Comparison of ENCODE assay signal across 16 cellular contexts in the genomic region with DNA sequence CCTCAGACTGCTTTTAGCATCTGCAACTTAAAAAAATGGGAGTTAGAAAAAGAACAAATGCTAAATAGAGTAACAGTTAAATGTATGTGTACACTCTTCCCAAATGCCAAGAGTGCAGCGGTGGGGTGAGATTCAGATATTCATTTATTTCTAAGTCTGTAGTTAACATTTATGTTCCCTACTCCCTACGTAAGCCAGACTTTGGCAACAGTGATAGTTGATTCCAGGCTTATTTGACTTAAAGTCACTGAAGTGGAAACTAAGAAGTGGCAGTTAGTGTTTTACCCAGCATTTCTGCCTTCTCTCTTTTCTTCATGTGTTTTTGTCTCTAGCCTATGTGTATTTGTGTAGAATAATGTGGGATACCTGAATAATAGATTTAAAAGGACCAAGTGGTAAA. TPM values are rescaled to one million over a fixed set of nuclear protein-coding genes. Genes with fewer than 3 reads are reported as not detected.
DNase-seq lines count a peak whose midpoint lies in the region; ATAC-seq, FAIRE-seq and TF ChIP-seq lines count a peak whose summit lies in the region.
"Had no signal": no experiment of that assay in that cellular context is flagged by ENCODE, and none has a peak within 500 bp of the region (broad histone marks: within the 10 kb centered on the region; RNA-seq: fewer than 3 reads in every experiment).

No MANE protein-coding gene starts in this region.

- TF ChIP-seq POLR2A in endothelial cell of umbilical vein (IDR thresholded peaks at IDR 0.05; ENCODE audit: low read depth, low read length), result no peak

- H3K9me1 ChIP-seq in endothelial cell of umbilical vein (replicated peaks; ENCODE audit: control insufficient read depth, extremely low read depth, insufficient read depth, low read length), result no peaks in the 10 kb centered on the region

- H3K27ac ChIP-seq in DND-41 (ENCODE audit: low read length) (no peak overlapping the region), OCI-LY7 (ENCODE audit: low read depth, low read length, poor library complexity, severe bottlenecking) (peak overlapping the region; percentile 1), endothelial cell of umbilical vein (ENCODE audit: insufficient read depth, low read depth, low read length) (no peak overlapping the region), WERI-Rb-1 (no peak overlapping the region)
- H3K27ac ChIP-seq: colonic mucosa, parathyroid adenoma had no signal

- H3K4me2 ChIP-seq in DND-41 (ENCODE audit: insufficient read depth, low read length) (peak overlapping the region; percentile 82; the same call in 1 of the 2 replicates), OCI-LY7 (ENCODE audit: low read length) (peak overlapping the region; percentile 68), endothelial cell of umbilical vein (ENCODE audit: insufficient read depth, low read length) (peak overlapping the region; percentile 16)

- CTCF ChIA-PET in OCI-LY7 (lab: Charles Lee; ENCODE audit: unreplicated experiment) (no interaction called here), endothelial cell of umbilical vein (lab: Charles Lee) (no interaction called here)

- no peak for FAIRE-seq in endothelial cell of umbilical vein (lab: Jason Lieb, UNC)

- H2AFZ ChIP-seq in DND-41 (ENCODE audit: low read depth, low read length) (no peak overlapping the region), OCI-LY7 (ENCODE audit: low read length) (no peak overlapping the region), endothelial cell of umbilical vein (ENCODE audit: low read depth, low read length) (no peak overlapping the region)
- H2AFZ ChIP-seq: parathyroid adenoma had no signal

- H3K4me1 ChIP-seq in BE2C (peaks cover 6% of the 10 kb centered on the region), DND-41 (ENCODE audit: insufficient read depth, low read length) (peaks cover 35% of the 10 kb centered on the region), OCI-LY7 (ENCODE audit: insufficient read depth, low read length, poor library complexity, severe bottlenecking) (peaks cover 76% of the 10 kb centered on the region), endothelial cell of umbilical vein (ENCODE audit: control insufficient read depth, extremely low read depth, insufficient read depth, low read length) (peaks cover 19% of the 10 kb centered on the region)

- ATAC-seq in DND-41 (ENCODE audit: insufficient read depth, low read depth), result no peak
- ATAC-seq in HG03432 (IDR thresholded peaks at IDR 0.05; ENCODE audit: unreplicated experiment), result no peak
- ATAC-seq: HCT116 had no signal

- H3K27me3 ChIP-seq in BE2C (peaks cover 7% of the 10 kb centered on the region), DND-41 (ENCODE audit: insufficient read depth, low read length, poor library complexity) (no peaks in the 10 kb centered on the region), endothelial cell of umbilical vein (ENCODE audit: control insufficient read depth in 2 of 2, insufficient read depth in 2 of 2, low read length in 2 of 2) (peaks cover 0 to 1% of the 10 kb centered on the region in 2 experiments), WERI-Rb-1 (ENCODE audit: insufficient read depth, low read depth, severe bottlenecking) (no peaks in the 10 kb centered on the region)
- H3K27me3 ChIP-seq: colonic mucosa had no signal

- H3K4me3 ChIP-seq in BE2C (ENCODE audit: low read depth, low read length) (peak overlapping the region; percentile 6; the same call in 1 of the 2 replicates), DND-41 (ENCODE audit: low read depth in 1 of 2, low read length in 2 of 2) (peak overlapping the region in 1 of 2 experiments; percentile 95; a peak in 1 of 4 replicates), OCI-LY7 (ENCODE audit: low read depth, low read length, poor library complexity, severe bottlenecking) (peak overlapping the region; percentile 64), endothelial cell of umbilical vein (replicated peaks in 1 of 3; ENCODE audit: insufficient read depth in 1 of 3, low read depth in 1 of 3, low read length in 3 of 3) (no peak overlapping the region), WERI-Rb-1 (ENCODE audit: low read depth, low read length) (no peak overlapping the region)
- H3K4me3 ChIP-seq: colonic mucosa had no signal

- dilution Hi-C loops in endothelial cell of umbilical vein (cut with MboI; ENCODE audit: extremely low pct_ligation_motif_present, low sequenced_read_pairs), result no loop called here

- H3K36me3 ChIP-seq in BE2C (peaks cover 86% of the 10 kb centered on the region), DND-41 (ENCODE audit: insufficient read depth, low read length) (peaks cover 81% of the 10 kb centered on the region), OCI-LY7 (ENCODE audit: insufficient read depth, low read length) (peaks cover 89% of the 10 kb centered on the region), endothelial cell of umbilical vein (ENCODE audit: control insufficient read depth in 2 of 2, extremely low read depth in 1 of 2, insufficient read depth in 2 of 2, low read length in 2 of 2) (peaks cover 7 to 54% of the 10 kb centered on the region in 2 experiments), WERI-Rb-1 (peaks cover 88% of the 10 kb centered on the region)
- H3K36me3 ChIP-seq: colonic mucosa had no signal

- H3K9me2 ChIP-seq in OCI-LY7 (ENCODE audit: insufficient read depth, low read length), result no peaks in the 10 kb centered on the region

- H3K79me2 ChIP-seq in DND-41 (ENCODE audit: insufficient read depth, low read length), result peaks cover 73% of the 10 kb centered on the region
- peaks cover 90% of the 10 kb centered on the region for H3K79me2 ChIP-seq in OCI-LY7 (ENCODE audit: insufficient read depth, low read depth, low read length)
- H3K79me2 ChIP-seq in endothelial cell of umbilical vein (ENCODE audit: control insufficient read depth, insufficient read depth, low read length), result peaks cover 54% of the 10 kb centered on the region
- H3K79me2 ChIP-seq: parathyroid adenoma had no signal

- H3K9ac ChIP-seq in DND-41 (ENCODE audit: low read depth, low read length), result no peak overlapping the region
- H3K9ac ChIP-seq in endothelial cell of umbilical vein (replicated peaks; ENCODE audit: extremely low read depth, insufficient read depth, low read length), result no peak overlapping the region
- H3K9ac ChIP-seq: parathyroid adenoma had no signal

- intact Hi-C loops in OCI-LY7 (cut with micrococcal nuclease; ENCODE audit: unreplicated experiment), result no loop called here
- intact Hi-C loops in endothelial cell of umbilical vein (cut with micrococcal nuclease), result no loop called here

- BruUV-seq in OCI-LY7 (replicated peaks; lab: Mats Ljungman, UMichigan) (no TSS peak), endothelial cell of umbilical vein (replicated peaks; lab: Mats Ljungman, UMichigan) (no TSS peak)

- H3K9me3 ChIP-seq in BE2C (no peaks in the 10 kb centered on the region; the same call in 1 of the 2 replicates), DND-41 (ENCODE audit: insufficient read depth, low read length, severe bottlenecking) (no peaks in the 10 kb centered on the region), OCI-LY7 (ENCODE audit: low read length) (no peaks in the 10 kb centered on the region), endothelial cell of umbilical vein (replicated peaks; ENCODE audit: control insufficient read depth, insufficient read depth, low read length) (no peaks in the 10 kb centered on the region), WERI-Rb-1 (ENCODE audit: severe bottlenecking) (no peaks in the 10 kb centered on the region)
- H3K9me3 ChIP-seq: colonic mucosa had no signal

- POLR2A ChIA-PET in OCI-LY7 (lab: Charles Lee) (interaction anchor here (0.7 to 2.4 kb wide), 6 partner anchors 18 to 56 kb away, joined by 3 to 9 read pairs (median 6); no protein-coding TSS in a partner anchor), endothelial cell of umbilical vein (lab: Charles Lee) (no interaction called here)

- DNase-seq in BE2C, result no peak
- DNase-seq in DND-41, result no peak
- DNase-seq in OCI-LY7 (ENCODE audit: low spot score), result peak; percentile 45
- no peak for DNase-seq in endothelial cell of umbilical vein (ENCODE audit: low read depth, low spot score)
- DNase-seq in DMS 273 treated with DMSO at 0.1 percent for 48 hours (lab: John Stamatoyannopoulos, UW), result no peak
- no peak for DNase-seq in WERI-Rb-1
- DNase-seq: activated CD8-positive, alpha-beta memory T cell treated with anti-CD3 and anti-CD28 coated beads, Interleukin-2, amount 50 U/mL, for 4 hours; amygdala; colonic mucosa; erythroblast; KBM-7; NCI-H1436; OCI-M1 had no signal

- H4K20me1 ChIP-seq in DND-41 (ENCODE audit: insufficient read depth, low read length) (peaks cover 76% of the 10 kb centered on the region), OCI-LY7 (ENCODE audit: insufficient read depth, low read length) (peaks cover 80% of the 10 kb centered on the region), endothelial cell of umbilical vein (replicated peaks; ENCODE audit: control insufficient read depth, extremely low read depth, insufficient read depth, low read length) (peaks cover 24% of the 10 kb centered on the region)

- TF ChIP-seq CTCF in BE2C (IDR thresholded peaks at IDR 0.05; ENCODE audit: low read depth, low read length) (no peak), DND-41 (IDR thresholded peaks at IDR 0.05; ENCODE audit: borderline replicate concordance, extremely low read depth, low read length, poor library complexity, severe bottlenecking) (no peak), OCI-LY7 (conservative IDR thresholded peaks at IDR 0.05; ENCODE audit: low read length) (no peak), endothelial cell of umbilical vein (IDR thresholded peaks at IDR 0.05; ENCODE audit: extremely low read depth in 1 of 2, insufficient read depth in 1 of 2, low read depth in 1 of 2, low read length in 2 of 2) (no peak), WERI-Rb-1 (IDR thresholded peaks at IDR 0.05; ENCODE audit: low read depth, low read length) (no peak)

RNA-seq across cellular contexts. Expression of a gene that starts 4.5 kb away (rescaled TPM):
- polyA plus RNA-seq in BE2C (2012; ENCODE audit: insufficient read depth, insufficient read length, low read depth), result 1.9 TPM
- total RNA-seq in OCI-LY7 (2014; rRNA removed; shearing (Covaris generic)), result 175 and 242 TPM in 2 replicates
- total RNA-seq in OCI-LY7 (2022) (199 and 229 TPM in 2 replicates), endothelial cell of umbilical vein (9.1 and 9.5 TPM in 2 replicates)
- 0.64 and 1.8 TPM in 2 replicates for polyA plus RNA-seq in endothelial cell of umbilical vein
- 0.43 and 0.65 TPM in 2 replicates for polyA plus RNA-seq in endothelial cell of umbilical vein (2011; cell fraction: cytosol; rRNA removed)
- polyA plus RNA-seq in endothelial cell of umbilical vein (2011; cell fraction: nucleus; rRNA removed), result 9.3 and 11.6 TPM in 2 replicates
- 1.7 and 1.8 TPM in 2 replicates for polyA plus RNA-seq in endothelial cell of umbilical vein (2012)
- polyA minus RNA-seq in endothelial cell of umbilical vein, result 6.3 and 7.2 TPM in 2 replicates
- 2.9 TPM for polyA minus RNA-seq in endothelial cell of umbilical vein (2011; cell fraction: cytosol; rRNA and poly(A)+ RNA removed)
- 42.9 and 44.5 TPM in 2 replicates for polyA minus RNA-seq in endothelial cell of umbilical vein (2011; cell fraction: nucleus; rRNA and poly(A)+ RNA removed)

RNA-seq across cellular contexts. Expression of a gene that starts 46.4 kb away (rescaled TPM):
- polyA plus RNA-seq in BE2C (2012; ENCODE audit: insufficient read depth, insufficient read length, low read depth), result 3.8 TPM
- 1.7 and 2.4 TPM in 2 replicates for total RNA-seq in OCI-LY7 (2014; rRNA removed; shearing (Covaris generic))
- total RNA-seq in OCI-LY7 (2022), result not detected in 2 replicates
- 0.97 and 1.7 TPM in 2 replicates for total RNA-seq in endothelial cell of umbilical vein
- polyA plus RNA-seq in endothelial cell of umbilical vein, result 0.56 and 0.59 TPM in 2 replicates
- 0.57 and 0.89 TPM in 2 replicates for polyA plus RNA-seq in endothelial cell of umbilical vein (2011; cell fraction: cytosol; rRNA removed)
- polyA plus RNA-seq in endothelial cell of umbilical vein (2011; cell fraction: nucleus; rRNA removed), result 1.0 and 1.1 TPM in 2 replicates
- 3.3 and 3.5 TPM in 2 replicates for polyA plus RNA-seq in endothelial cell of umbilical vein (2012)
- polyA minus RNA-seq in endothelial cell of umbilical vein, result 2.7 and 4.6 TPM in 2 replicates
- polyA minus RNA-seq in endothelial cell of umbilical vein (2011; cell fraction: cytosol; rRNA and poly(A)+ RNA removed), result 41.5 TPM
- 6.5 and 8.5 TPM in 2 replicates for polyA minus RNA-seq in endothelial cell of umbilical vein (2011; cell fraction: nucleus; rRNA and poly(A)+ RNA removed)

Comparison
In these comparisons a context has a peak if more than half of its experiments do, and no peak if none do; other contexts are left out.
1. H3K4me3 ChIP-seq: peak in BE2C (single experiment) and OCI-LY7 (single experiment); none in endothelial cell of umbilical vein (0 of 3) and WERI-Rb-1 (single experiment).
2. H3K4me2 ChIP-seq: peak in every context shown above with its lines; median percentile 82 in DND-41; 68 in OCI-LY7; 16 in endothelial cell of umbilical vein.
3. RNA of a gene that starts 4.5 kb away (total RNA-seq): 175 to 242 TPM in OCI-LY7; 9.1 to 9.5 TPM in endothelial cell of umbilical vein; every median in the first group is over 10 times any median in the second.